ENCODE assay signal across 8 cellular contexts in the genomic region with DNA sequence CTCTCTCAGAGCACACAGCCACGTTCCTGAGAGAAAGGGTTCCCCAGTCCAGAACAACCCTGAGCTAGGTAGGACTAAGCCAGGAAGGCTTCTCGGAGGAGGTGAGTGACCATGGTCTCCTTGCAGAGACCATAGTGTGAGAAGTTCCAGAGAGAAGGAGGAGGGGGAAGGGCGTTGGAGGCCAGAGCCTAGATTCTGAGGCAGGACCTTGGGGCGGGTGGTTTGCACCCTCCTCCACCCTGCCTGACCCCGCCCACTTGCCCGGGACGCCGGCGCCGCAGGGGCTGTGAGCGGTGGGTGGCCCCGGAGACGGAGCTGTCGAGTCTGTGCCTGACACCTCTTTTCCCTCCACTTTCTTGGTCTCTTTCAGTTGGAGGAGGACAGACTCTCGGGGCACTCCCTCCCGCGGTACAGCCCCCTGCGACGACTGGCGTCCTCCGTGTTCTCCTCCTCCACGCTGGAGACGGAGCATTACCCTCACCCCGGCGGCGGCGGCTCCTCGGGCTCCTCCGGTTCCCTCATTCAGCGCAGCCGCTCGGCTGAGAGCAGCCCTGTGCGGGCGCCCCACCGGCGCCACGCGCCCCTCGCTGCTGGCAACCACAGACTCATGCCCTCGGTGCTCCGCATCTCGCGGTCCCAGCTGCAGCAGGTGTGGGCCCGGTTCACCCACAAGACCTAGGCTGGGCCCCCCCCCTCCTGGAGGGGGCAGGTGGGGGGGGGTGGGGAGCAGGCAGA. TPM values are rescaled to one million over a fixed set of nuclear protein-coding genes. Genes with fewer than 3 reads are reported as not detected.
DNase-seq lines count a peak whose midpoint lies in the region; TF ChIP-seq lines count a peak whose summit lies in the region.

No MANE protein-coding gene starts in this region.

- no peak overlapping the region for H3K23ac ChIP-seq in trophoblast cell (ENCODE audit: low read length)

- peaks cover 45% of the 10 kb centered on the region for H3K27me3 Mint-ChIP-seq in activated CD4-positive, alpha-beta memory T cell treated with anti-CD3 and anti-CD28 coated beads, Interleukin-2, amount 10 ng/mL, durations not matched to agents 7 days and 5 days
- H3K27me3 Mint-ChIP-seq in osteocyte (ENCODE audit: unreplicated experiment), result peaks cover 32% of the 10 kb centered on the region

- no peak overlapping the region for H2BK120ac ChIP-seq in trophoblast cell (ENCODE audit: insufficient read depth, low read length, poor library complexity)

- no peak overlapping the region for H3K14ac ChIP-seq in trophoblast cell (ENCODE audit: low read length)

- no peak for TF ChIP-seq EP300 in esophagus muscularis mucosa (IDR thresholded peaks at IDR 0.05)

- DNase-seq in H7, result peak; percentile 86
- peak; percentile 34 for DNase-seq in activated CD4-positive, alpha-beta memory T cell treated with anti-CD3 and anti-CD28 coated beads, Interleukin-2, amount 10 ng/mL, durations not matched to agents 7 days and 5 days
- no peak for DNase-seq in esophagus muscularis mucosa (ENCODE audit: extremely low spot score)
- peak in 1 of 2 donors; percentile 8 for DNase-seq in trophoblast cell
- DNase-seq in osteocyte (ENCODE audit: extremely low spot score, unreplicated experiment), result no peak
- DNase-seq in AML-193 (lab: John Stamatoyannopoulos, UW), result no peak
- DNase-seq in SHP77 treated with DMSO at 0.1 percent for 48 hours (lab: John Stamatoyannopoulos, UW), result no peak
- DNase-seq in NK-92 (lab: John Stamatoyannopoulos, UW; ENCODE audit: unreplicated experiment), result no peak

- H2BK12ac ChIP-seq in trophoblast cell (ENCODE audit: low read length), result no peak overlapping the region

- 5% methylated on average over 24 of the region's 44 CpGs for WGBS in esophagus muscularis mucosa
- no CpG with 5 or more reads among the region's 44 CpGs for WGBS in trophoblast cell (ENCODE audit: extremely low coverage, insufficient coverage, insufficient read length)

- peak overlapping the region; percentile 34 for H3K4me3 ChIP-seq in H7 (ENCODE audit: insufficient read depth, low read depth, low read length)
- peak overlapping the region; percentile 47 to 52 (median 50) for H3K4me3 ChIP-seq in esophagus muscularis mucosa
- H3K4me3 ChIP-seq in trophoblast cell (ENCODE audit: low read depth, low read length), result no peak overlapping the region

- no peaks in the 10 kb centered on the region for H3K9me3 Mint-ChIP-seq in activated CD4-positive, alpha-beta memory T cell treated with anti-CD3 and anti-CD28 coated beads, Interleukin-2, amount 10 ng/mL, durations not matched to agents 7 days and 5 days
- no peaks in the 10 kb centered on the region for H3K9me3 Mint-ChIP-seq in osteocyte (ENCODE audit: unreplicated experiment)

- no peak overlapping the region for H2AFZ ChIP-seq in trophoblast cell (ENCODE audit: insufficient read depth, low read length, poor library complexity)

- no peaks in the 10 kb centered on the region for H3K79me1 ChIP-seq in trophoblast cell (ENCODE audit: low read length)

- peaks cover 31 to 45% (median 35%) of the 10 kb centered on the region in 4 donors for H3K4me1 ChIP-seq in esophagus muscularis mucosa
- peaks cover 4 to 8% of the 10 kb centered on the region in 2 experiments for H3K4me1 ChIP-seq in trophoblast cell (ENCODE audit: control insufficient read depth in 1 of 2, insufficient read depth in 2 of 2, low read length in 2 of 2)

- CTCF ChIA-PET in activated CD4-positive, alpha-beta memory T cell treated with anti-CD3 and anti-CD28 coated beads, Interleukin-2, amount 10 ng/mL, durations not matched to agents 7 days and 5 days (lab: Charles Lee), result interaction anchor here (2.8 kb wide), 1 partner anchor 129 kb away, joined by 12 read pairs; no protein-coding TSS in a partner anchor

- POLR2A ChIA-PET in activated CD4-positive, alpha-beta memory T cell treated with anti-CD3 and anti-CD28 coated beads, Interleukin-2, amount 10 ng/mL, durations not matched to agents 7 days and 5 days (lab: Charles Lee), result no interaction called here

- H2AK5ac ChIP-seq in trophoblast cell (ENCODE audit: low read length), result no peak overlapping the region

- TF ChIP-seq CTCF in esophagus muscularis mucosa (IDR thresholded peaks at IDR 0.05) (no peak), osteocyte (IDR thresholded peaks at IDR 0.05) (no peak)

- H2BK5ac ChIP-seq in trophoblast cell (ENCODE audit: low read depth, low read length, poor library complexity), result no peak overlapping the region

- H3K9me3 ChIP-seq in esophagus muscularis mucosa (no peaks in the 10 kb centered on the region), trophoblast cell (ENCODE audit: insufficient read depth, low read depth, low read length) (peaks cover 6% of the 10 kb centered on the region)

- H3K79me2 ChIP-seq in trophoblast cell (ENCODE audit: control insufficient read depth, insufficient read depth, low read length, poor library complexity), result no peaks in the 10 kb centered on the region

- H3K36me3 Mint-ChIP-seq in activated CD4-positive, alpha-beta memory T cell treated with anti-CD3 and anti-CD28 coated beads, Interleukin-2, amount 10 ng/mL, durations not matched to agents 7 days and 5 days (ENCODE audit: low read depth), result no peaks in the 10 kb centered on the region
- H3K36me3 Mint-ChIP-seq in osteocyte (ENCODE audit: unreplicated experiment), result no peaks in the 10 kb centered on the region

- H3K4me2 ChIP-seq in trophoblast cell (ENCODE audit: low read length), result peak overlapping the region; percentile 51

- no peak for TF ChIP-seq POLR2A in esophagus muscularis mucosa (IDR thresholded peaks at IDR 0.05; ENCODE audit: low read depth)

- H3K9ac ChIP-seq in trophoblast cell (ENCODE audit: low read length), result no peak overlapping the region

- H4K91ac ChIP-seq in trophoblast cell (ENCODE audit: low read depth, low read length), result no peak overlapping the region

- H3K18ac ChIP-seq in trophoblast cell (ENCODE audit: low read length), result no peak overlapping the region

- no peak overlapping the region for H3K4ac ChIP-seq in trophoblast cell (ENCODE audit: low read depth, low read length)

- H3K27ac ChIP-seq in esophagus muscularis mucosa (replicated peaks in 1 of 4) (peak overlapping the region; percentile 71 to 88 (median 83)), trophoblast cell (ENCODE audit: low read depth, low read length) (no peak overlapping the region)

- H3K27me3 ChIP-seq in H7 (ENCODE audit: control insufficient read depth, insufficient read depth, low read length), result peaks cover 51% of the 10 kb centered on the region
- H3K27me3 ChIP-seq in esophagus muscularis mucosa, result peaks cover 0 to 5% (median under 1%) of the 10 kb centered on the region in 4 donors
- peaks cover 12% of the 10 kb centered on the region for H3K27me3 ChIP-seq in trophoblast cell (ENCODE audit: insufficient read depth, low read length)

- H3K36me3 ChIP-seq in H7 (replicated peaks; ENCODE audit: control insufficient read depth, insufficient read depth, low read length) (no peaks in the 10 kb centered on the region), esophagus muscularis mucosa (no peaks in the 10 kb centered on the region), trophoblast cell (ENCODE audit: control insufficient read depth in 1 of 2, insufficient read depth in 2 of 2, low read length in 2 of 2) (no peaks in the 10 kb centered on the region)

- no peak overlapping the region for H4K8ac ChIP-seq in trophoblast cell (ENCODE audit: low read depth, low read length)

- peaks cover 15% of the 10 kb centered on the region for H3K4me1 Mint-ChIP-seq in activated CD4-positive, alpha-beta memory T cell treated with anti-CD3 and anti-CD28 coated beads, Interleukin-2, amount 10 ng/mL, durations not matched to agents 7 days and 5 days
- peaks cover 4% of the 10 kb centered on the region for H3K4me1 Mint-ChIP-seq in osteocyte (ENCODE audit: unreplicated experiment)

- no peak overlapping the region for H4K12ac ChIP-seq in trophoblast cell (ENCODE audit: low read depth, low read length)

- H3K4me3 Mint-ChIP-seq in activated CD4-positive, alpha-beta memory T cell treated with anti-CD3 and anti-CD28 coated beads, Interleukin-2, amount 10 ng/mL, durations not matched to agents 7 days and 5 days, result peak overlapping the region; percentile 30
- H3K4me3 Mint-ChIP-seq in osteocyte (ENCODE audit: unreplicated experiment), result no peak overlapping the region

- no peak overlapping the region for H3K27ac Mint-ChIP-seq in activated CD4-positive, alpha-beta memory T cell treated with anti-CD3 and anti-CD28 coated beads, Interleukin-2, amount 10 ng/mL, durations not matched to agents 7 days and 5 days
- H3K27ac Mint-ChIP-seq in osteocyte (ENCODE audit: unreplicated experiment), result no peak overlapping the region

- intact Hi-C loops in esophagus muscularis mucosa (cut with DNase I), result no loop called here

RNA-seq across cellular contexts. Expression of a gene that starts 26.2 kb away (rescaled TPM):
- not detected in 2 replicates for total RNA-seq in H7 (2014; rRNA removed; shearing (Covaris generic))
- under 1 TPM; 0.30 TPM for total RNA-seq in activated CD4-positive, alpha-beta memory T cell treated with anti-CD3 and anti-CD28 coated beads, Interleukin-2, amount 10 ng/mL, durations not matched to agents 7 days and 5 days
- total RNA-seq in esophagus muscularis mucosa (under 1 TPM; under 0.01 to 0.29 (median 0.03) TPM), osteocyte (0.05 and 0.08 TPM in 2 replicates)
- 0.01 TPM in 2 replicates for polyA plus RNA-seq in trophoblast cell (2013)

RNA-seq across cellular contexts. Expression of a gene that starts 28.6 kb away (rescaled TPM):
- total RNA-seq in H7 (2014; rRNA removed; shearing (Covaris generic)), result not detected in 2 replicates
- total RNA-seq in activated CD4-positive, alpha-beta memory T cell treated with anti-CD3 and anti-CD28 coated beads, Interleukin-2, amount 10 ng/mL, durations not matched to agents 7 days and 5 days, result not detected
- not detected for total RNA-seq in esophagus muscularis mucosa
- polyA plus RNA-seq in trophoblast cell (2013), result not detected in 2 replicates
- total RNA-seq in osteocyte, result not detected in 2 replicates

RNA-seq across cellular contexts. Expression of a gene that starts 39.2 kb away (rescaled TPM):
- total RNA-seq in H7 (2014; rRNA removed; shearing (Covaris generic)), result 20.1 and 28.1 TPM in 2 replicates
- under 1 TPM in 1 of 2 experiments, not detected in 1; 0.88 TPM for total RNA-seq in activated CD4-positive, alpha-beta memory T cell treated with anti-CD3 and anti-CD28 coated beads, Interleukin-2, amount 10 ng/mL, durations not matched to agents 7 days and 5 days
- total RNA-seq in esophagus muscularis mucosa, result not detected
- polyA plus RNA-seq in trophoblast cell (2013), result 0.19 and 0.82 TPM in 2 replicates
- 1.4 and 1.8 TPM in 2 replicates for total RNA-seq in osteocyte

RNA-seq across cellular contexts. Expression of a gene that starts 40.2 kb away (rescaled TPM):
- total RNA-seq in H7 (2014; rRNA removed; shearing (Covaris generic)), result 73.6 and 85.3 TPM in 2 replicates
- total RNA-seq in activated CD4-positive, alpha-beta memory T cell treated with anti-CD3 and anti-CD28 coated beads, Interleukin-2, amount 10 ng/mL, durations not matched to agents 7 days and 5 days, result 10 to 100 TPM; 39.6 to 42.5 TPM
- total RNA-seq in esophagus muscularis mucosa (10 to 100 TPM; 60.5 to 70.2 (median 65.3) TPM), osteocyte (27.2 and 35.6 TPM in 2 replicates)
- polyA plus RNA-seq in trophoblast cell (2013), result 29.4 and 33.8 TPM in 2 replicates

Comparison
In these comparisons a context has a peak if more than half of its experiments do, and no peak if none do; other contexts are left out.
1. DNase-seq: peak in H7 (single experiment) and activated CD4-positive, alpha-beta memory T cell treated with anti-CD3 and anti-CD28 coated beads, Interleukin-2, amount 10 ng/mL, durations not matched to agents 7 days and 5 days (single experiment); none in esophagus muscularis mucosa (single experiment), osteocyte (single experiment), AML-193 (0 of 2), SHP77 treated with DMSO at 0.1 percent for 48 hours (single experiment) and NK-92 (single experiment).